11 cellular contexts compared by ENCODE assay signal in the genomic region with DNA sequence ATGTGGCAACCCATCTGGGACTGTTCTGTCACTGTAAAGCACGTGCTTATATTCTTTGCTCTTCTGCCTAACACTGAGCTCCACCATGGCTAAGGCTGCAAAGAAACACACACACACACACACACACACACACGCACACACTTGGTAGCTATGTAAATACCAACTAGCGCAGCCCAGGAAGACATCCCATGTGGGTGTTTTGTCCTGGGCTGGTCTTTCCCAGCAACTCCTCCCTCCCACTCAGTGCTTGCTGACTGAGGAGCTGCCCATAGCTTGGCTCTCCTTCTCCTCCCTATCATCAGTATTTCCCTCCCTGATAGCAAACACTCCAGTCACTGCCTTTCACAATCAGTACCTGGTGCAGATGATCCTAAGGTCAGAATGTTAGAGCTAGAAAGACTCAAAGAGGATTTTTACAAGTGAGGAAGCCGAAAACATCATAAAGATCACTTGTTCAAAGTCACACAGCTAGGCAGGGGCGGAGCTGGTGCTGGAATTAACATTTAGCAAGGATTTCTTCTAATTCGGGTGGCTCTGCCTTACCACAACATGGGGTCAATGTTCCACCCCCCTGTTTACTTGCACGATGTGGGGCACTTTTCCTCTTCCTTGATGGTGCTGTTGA.
DNase-seq lines count a peak whose midpoint lies in the region; ATAC-seq and TF ChIP-seq lines count a peak whose summit lies in the region.
"Had no signal": no experiment of that assay in that cellular context is flagged by ENCODE, and none has a peak within 500 bp of the region (broad histone marks: within the 10 kb centered on the region; RNA-seq: fewer than 3 reads in every experiment).

No MANE protein-coding gene starts in this region.

- H3K27ac Mint-ChIP-seq in nephron progenitor cell: peak overlapping the region; percentile 92

- DNase-seq in DMS53 (lab: John Stamatoyannopoulos, UW) (peak; percentile 92), NCI-H226 (peak; percentile 98), nephron progenitor cell (peak; percentile 49), midbrain (lab: John Stamatoyannopoulos, UW) (no peak), NCI-H1694 treated with DMSO at 0.1 percent for 48 hours (lab: John Stamatoyannopoulos, UW) (no peak)
- DNase-seq: activated CD4-positive, alpha-beta T cell treated with anti-CD3 and anti-CD28 coated beads for 48 hours; DND-41; NCI-H2107 had no signal

- TF ChIP-seq CTCF in nephron progenitor cell (IDR thresholded peaks at IDR 0.05): no peak

- H3K27me3 Mint-ChIP-seq in nephron progenitor cell (ENCODE audit: low read depth, poor library complexity): peaks cover 3% of the 10 kb centered on the region

- H3K36me3 Mint-ChIP-seq in nephron progenitor cell (ENCODE audit: low read depth): peaks cover 11% of the 10 kb centered on the region

- ATAC-seq in esophagus mucosa (peak; percentile 62), GM21717 (IDR thresholded peaks at IDR 0.05; ENCODE audit: unreplicated experiment) (no peak), GM21447 (IDR thresholded peaks at IDR 0.05; ENCODE audit: unreplicated experiment) (no peak)

- no peak overlapping the region for H3K4me3 Mint-ChIP-seq in nephron progenitor cell

- peaks cover 13% of the 10 kb centered on the region for H3K9me3 Mint-ChIP-seq in nephron progenitor cell

- peaks cover 43% of the 10 kb centered on the region for H3K4me1 Mint-ChIP-seq in nephron progenitor cell

Comparison
In these comparisons a context has a peak if more than half of its experiments do, and no peak if none do; other contexts are left out.
1. DNase-seq: peak in DMS53 (single experiment), NCI-H226 (single experiment) and nephron progenitor cell (single experiment); none in midbrain (single experiment) and NCI-H1694 treated with DMSO at 0.1 percent for 48 hours (single experiment).